8 cellular contexts compared by ENCODE assay signal in the genomic region with DNA sequence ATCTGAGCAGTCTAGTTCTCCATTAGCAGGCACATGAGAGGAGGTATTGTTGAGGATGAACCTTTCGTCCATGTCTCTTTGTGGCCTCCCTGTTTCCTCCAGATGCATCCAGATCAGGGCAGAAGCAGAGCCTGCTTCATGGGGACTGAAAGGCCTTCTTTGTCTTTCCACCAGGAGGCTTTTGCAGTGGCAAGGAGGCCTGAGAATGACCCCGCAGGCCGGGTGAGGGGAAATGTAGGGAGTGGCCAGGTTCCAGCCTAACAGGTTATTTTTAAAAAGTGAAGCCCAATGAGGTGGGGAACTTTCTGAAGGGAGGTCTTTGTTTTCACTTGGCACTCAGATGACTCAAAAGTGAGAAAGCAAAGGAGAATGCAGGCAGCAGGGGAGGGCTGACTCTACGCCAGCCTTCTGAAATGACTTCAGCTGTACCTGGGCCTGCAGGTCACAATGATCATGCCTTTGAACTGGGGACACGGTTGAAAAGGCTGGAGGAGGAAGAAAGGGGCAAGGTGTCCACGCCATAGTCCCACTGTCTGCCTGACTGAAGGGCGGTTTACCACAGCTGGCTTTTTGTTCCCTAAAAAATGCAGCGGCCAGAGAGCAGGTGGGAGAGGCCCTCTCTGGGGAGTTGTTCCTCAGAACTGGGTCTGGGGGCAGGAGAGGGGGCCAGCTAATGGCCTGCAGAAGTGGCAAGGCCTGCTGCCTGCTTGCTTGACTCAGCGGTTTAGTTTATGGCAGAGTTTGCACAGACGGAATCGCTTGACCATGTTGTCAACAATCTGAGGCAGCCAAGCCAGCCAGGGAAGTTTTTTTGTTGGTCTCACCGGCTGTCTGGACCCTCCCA.
DNase-seq lines count a peak whose midpoint lies in the region; ATAC-seq and TF ChIP-seq lines count a peak whose summit lies in the region.

No MANE protein-coding gene starts in this region.

- H3K9me3 Mint-ChIP-seq in effector memory CD8-positive, alpha-beta T cell, result no peaks in the 10 kb centered on the region
- peaks cover 9% of the 10 kb centered on the region for H3K9me3 Mint-ChIP-seq in nephron

- peaks cover 48 to 79% of the 10 kb centered on the region in 2 donors for H3K4me1 Mint-ChIP-seq in effector memory CD8-positive, alpha-beta T cell (ENCODE audit: low read depth in 2 of 2)
- peaks cover 55% of the 10 kb centered on the region for H3K4me1 Mint-ChIP-seq in nephron

- H3K27me3 Mint-ChIP-seq in effector memory CD8-positive, alpha-beta T cell, result no peaks in the 10 kb centered on the region
- H3K27me3 Mint-ChIP-seq in nephron (ENCODE audit: low read depth), result peaks cover 7% of the 10 kb centered on the region

- peaks cover 21% of the 10 kb centered on the region for H3K36me3 ChIP-seq in BLaER1

- H3K4me2 ChIP-seq in BLaER1, result peak overlapping the region; percentile 93

- H3K9ac ChIP-seq in BLaER1, result peak overlapping the region; percentile 77

- peaks cover 2% of the 10 kb centered on the region for H3K36me3 Mint-ChIP-seq in effector memory CD8-positive, alpha-beta T cell (ENCODE audit: insufficient read depth)
- H3K36me3 Mint-ChIP-seq in nephron (ENCODE audit: low read depth), result peaks cover 17% of the 10 kb centered on the region

- H3K27ac ChIP-seq in BLaER1, result peak overlapping the region; percentile 90

- H3K4me3 Mint-ChIP-seq in effector memory CD8-positive, alpha-beta T cell, result peak overlapping the region; percentile 52 to 66
- H3K4me3 Mint-ChIP-seq in nephron, result no peak overlapping the region

- no peaks in the 10 kb centered on the region for H3K27me3 ChIP-seq in BLaER1

- TF ChIP-seq CTCF in nephron (IDR thresholded peaks at IDR 0.05; ENCODE audit: unreplicated experiment in 3 of 3), result no peak

- peak overlapping the region; percentile 36; the same call in 1 of the 2 replicates for H3K4me3 ChIP-seq in BLaER1

- DNase-seq in RPMI8226, result peak; percentile 89
- no peak for DNase-seq in effector memory CD8-positive, alpha-beta T cell
- DNase-seq in NCI-H146 treated with DMSO at 0.1 percent for 48 hours (lab: John Stamatoyannopoulos, UW; ENCODE audit: unreplicated experiment), result no peak
- DNase-seq in DMS153 treated with DMSO at 0.1 percent for 48 hours (lab: John Stamatoyannopoulos, UW; ENCODE audit: unreplicated experiment), result no peak

- H4K20me1 ChIP-seq in BLaER1, result peaks cover 77% of the 10 kb centered on the region

- H3K9me3 ChIP-seq in BLaER1, result peaks cover 5% of the 10 kb centered on the region; the same call in 1 of the 2 replicates

- peaks cover 83% of the 10 kb centered on the region for H3K4me1 ChIP-seq in BLaER1

- ATAC-seq in GM18858 (IDR thresholded peaks at IDR 0.05; ENCODE audit: unreplicated experiment), result peak; percentile 78
- ATAC-seq in HG03039 (IDR thresholded peaks at IDR 0.05; ENCODE audit: unreplicated experiment), result peak; percentile 78
- ATAC-seq in effector memory CD8-positive, alpha-beta T cell (replicated peaks), result peak; percentile 26

- H3K27ac Mint-ChIP-seq in effector memory CD8-positive, alpha-beta T cell, result peak overlapping the region; percentile 74 to 92
- peak overlapping the region; percentile 80 to 96 (median 94) for H3K27ac Mint-ChIP-seq in nephron

Comparison
In these comparisons a context has a peak if more than half of its experiments do, and no peak if none do; other contexts are left out.
1. ATAC-seq: peak in every context shown above with its lines; median percentile 78 in GM18858; 78 in HG03039; 26 in effector memory CD8-positive, alpha-beta T cell.
2. H3K4me3 Mint-ChIP-seq: peak in effector memory CD8-positive, alpha-beta T cell (2 of 2); none in nephron (0 of 3).